In genomic region chr12:83150465-83151189, GRCh38 we compare ENCODE assay signal across 25 cellular contexts.
"Had no signal": no experiment of that assay in that cellular context is flagged by ENCODE, and none has a peak within 500 bp of the region (broad histone marks: within the 10 kb centered on the region; RNA-seq: fewer than 3 reads in every experiment).

No MANE protein-coding gene starts in this region.

- H3K4me1 ChIP-seq: adrenal gland, breast epithelium, SJSA1 had no signal

- H3K4me3 Mint-ChIP-seq: activated B cell treated with CpG ODN at 0.5 μM for 24 hours; activated CD4-positive, alpha-beta T cell treated with anti-CD3 and anti-CD28 coated beads, Interleukin-2, amount 10 ng/mL, durations not matched to agents 24 days and 14 days; activated naive CD8-positive, alpha-beta T cell treated with anti-CD3 and anti-CD28 coated beads, Interleukin-2, amount 10 ng/mL, durations not matched to agents 7 days and 5 days; T-helper 17 cell had no signal

- H3K9me3 ChIP-seq: adrenal gland, breast epithelium had no signal

- H3K27ac Mint-ChIP-seq: activated B cell treated with CpG ODN at 0.5 μM for 24 hours; activated CD4-positive, alpha-beta T cell treated with anti-CD3 and anti-CD28 coated beads, Interleukin-2, amount 10 ng/mL, durations not matched to agents 24 days and 14 days; activated naive CD8-positive, alpha-beta T cell treated with anti-CD3 and anti-CD28 coated beads, Interleukin-2, amount 10 ng/mL, durations not matched to agents 7 days and 5 days; T-helper 17 cell had no signal

- H3K9ac ChIP-seq: KMS-11 had no signal

- H3K36me3 ChIP-seq: adrenal gland, breast epithelium, SJSA1 had no signal

- H3K4me2 ChIP-seq: KMS-11 had no signal

- H3K4me3 ChIP-seq: adrenal gland, breast epithelium, SJSA1 had no signal

- H3K27me3 ChIP-seq: adrenal gland, breast epithelium, SJSA1 had no signal

- H3K9me3 Mint-ChIP-seq: activated CD4-positive, alpha-beta T cell treated with anti-CD3 and anti-CD28 coated beads, Interleukin-2, amount 10 ng/mL, durations not matched to agents 24 days and 14 days; activated naive CD8-positive, alpha-beta T cell treated with anti-CD3 and anti-CD28 coated beads, Interleukin-2, amount 10 ng/mL, durations not matched to agents 7 days and 5 days had no signal

- H3K36me3 Mint-ChIP-seq: activated naive CD8-positive, alpha-beta T cell treated with anti-CD3 and anti-CD28 coated beads, Interleukin-2, amount 10 ng/mL, durations not matched to agents 7 days and 5 days had no signal

- ATAC-seq: PC-3, SK-N-SH treated with all-trans-retinoic acid at 6 μM for 48 hours, T-helper 17 cell had no signal

- DNase-seq: activated B cell treated with CpG ODN at 0.5 μM for 24 hours; activated CD4-positive, alpha-beta T cell treated with anti-CD3 and anti-CD28 coated beads for 1 hour; activated CD4-positive, alpha-beta T cell treated with anti-CD3 and anti-CD28 coated beads, Interleukin-2, amount 10 ng/mL, durations not matched to agents 24 days and 14 days; activated CD4-positive, alpha-beta T cell treated with anti-CD3 and anti-CD28 coated beads, Interleukin-2, amount 50 U/mL, for 48 hours; activated naive CD4-positive, alpha-beta T cell treated with anti-CD3 and anti-CD28 coated beads, Interleukin-2, amount 50 U/mL, for 16 hours; activated naive CD8-positive, alpha-beta T cell treated with anti-CD3 and anti-CD28 coated beads, Interleukin-2, amount 10 ng/mL, durations not matched to agents 7 days and 5 days; activated T-cell treated with anti-CD3 and anti-CD28 coated beads, Interleukin-2, amount 50 U/mL, for 48 hours; adrenal gland; anterior cingulate cortex; caudate nucleus; NCI-H1105; NCI-H1436; NCI-H1694 treated with DMSO at 0.1 percent for 48 hours; NCI-H2029 treated with DMSO at 0.1 percent for 48 hours; NCI-H345; NCI-H510A; NCI-H526 treated with DMSO at 0.1 percent for 48 hours; PC-3; SHP77; T-helper 17 cell; T-helper 9 cell had no signal

- H3K27ac ChIP-seq: adrenal gland, breast epithelium, KMS-11, SJSA1 had no signal

- H3K27me3 Mint-ChIP-seq: activated B cell treated with CpG ODN at 0.5 μM for 24 hours; activated CD4-positive, alpha-beta T cell treated with anti-CD3 and anti-CD28 coated beads, Interleukin-2, amount 10 ng/mL, durations not matched to agents 24 days and 14 days had no signal

- H3K4me1 Mint-ChIP-seq: activated B cell treated with CpG ODN at 0.5 μM for 24 hours; activated CD4-positive, alpha-beta T cell treated with anti-CD3 and anti-CD28 coated beads, Interleukin-2, amount 10 ng/mL, durations not matched to agents 24 days and 14 days; activated naive CD8-positive, alpha-beta T cell treated with anti-CD3 and anti-CD28 coated beads, Interleukin-2, amount 10 ng/mL, durations not matched to agents 7 days and 5 days; T-helper 17 cell had no signal
